15 cellular contexts compared by ENCODE assay signal in genomic region chr12:6987956-6988573, GRCh38. TPM values are rescaled to one million over a fixed set of nuclear protein-coding genes. Genes with fewer than 3 reads are reported as not detected.
DNase-seq lines count a peak whose midpoint lies in the region; ATAC-seq, FAIRE-seq and TF ChIP-seq lines count a peak whose summit lies in the region.
"Had no signal": no experiment of that assay in that cellular context is flagged by ENCODE, and none has a peak within 500 bp of the region (broad histone marks: within the 10 kb centered on the region; RNA-seq: fewer than 3 reads in every experiment).

No MANE protein-coding gene starts in this region.

- no peaks in the 10 kb centered on the region for H3K9me3 ChIP-seq in OCI-LY7 (ENCODE audit: low read length)
- H3K9me3 ChIP-seq: ovary had no signal

- DNase-seq in OCI-LY7 (ENCODE audit: low spot score) (no peak), NAMALWA (ENCODE audit: low spot score) (no peak)
- DNase-seq: effector memory CD4-positive, alpha-beta T cell; ovary; SHP77 treated with DMSO at 0.1 percent for 48 hours had no signal

- no peak overlapping the region for H3K4me2 ChIP-seq in OCI-LY7 (ENCODE audit: low read length)

- BruUV-seq in OCI-LY7 (replicated peaks; lab: Mats Ljungman, UMichigan), result TSS peak; percentile 35

- FAIRE-seq in islet of Langerhans (lab: Jason Lieb, UNC), result peak; percentile 90
- FAIRE-seq: D721Med, GM18507 had no signal

- no peaks in the 10 kb centered on the region for H3K27me3 ChIP-seq in rectal smooth muscle tissue (ENCODE audit: control insufficient read depth, insufficient read depth, low read length)
- H3K27me3 ChIP-seq: cardiac muscle cell, ovary had no signal

- H3K27ac ChIP-seq in C4-2B (peak overlapping the region; percentile 96), OCI-LY7 (ENCODE audit: low read depth, low read length, poor library complexity, severe bottlenecking) (no peak overlapping the region), rectal smooth muscle tissue (ENCODE audit: low read depth, low read length) (peak overlapping the region; percentile 86)
- H3K27ac ChIP-seq: cardiac muscle cell, ovary had no signal

- CTCF ChIA-PET in OCI-LY7 (lab: Charles Lee; ENCODE audit: unreplicated experiment), result no interaction called here

- TF ChIP-seq CTCF in C4-2B (conservative IDR thresholded peaks at IDR 0.05), result no peak
- no peak for TF ChIP-seq CTCF in OCI-LY7 (conservative IDR thresholded peaks at IDR 0.05; ENCODE audit: low read length)

- intact Hi-C loops in OCI-LY7 (cut with micrococcal nuclease; ENCODE audit: unreplicated experiment), result no loop called here

- H3K4me3 ChIP-seq in OCI-LY7 (ENCODE audit: low read depth, low read length, poor library complexity, severe bottlenecking) (no peak overlapping the region), rectal smooth muscle tissue (ENCODE audit: low read length) (no peak overlapping the region)
- H3K4me3 ChIP-seq: cardiac muscle cell, ovary had no signal

- H3K4me1 ChIP-seq in OCI-LY7 (ENCODE audit: insufficient read depth, low read length, poor library complexity, severe bottlenecking) (no peaks in the 10 kb centered on the region), rectal smooth muscle tissue (ENCODE audit: control insufficient read depth, insufficient read depth, low read length) (peaks cover 10% of the 10 kb centered on the region)

- H3K9ac ChIP-seq in rectal smooth muscle tissue (ENCODE audit: low read length), result no peak overlapping the region

- ATAC-seq in HG03175 (IDR thresholded peaks at IDR 0.05; ENCODE audit: unreplicated experiment), result no peak
- ATAC-seq in HG03442 (IDR thresholded peaks at IDR 0.05; ENCODE audit: unreplicated experiment), result no peak
- no peak for ATAC-seq in HG02840 (IDR thresholded peaks at IDR 0.05; ENCODE audit: low FRiP score, unreplicated experiment)
- ATAC-seq: activated naive CD4-positive, alpha-beta T cell treated with anti-CD3 and anti-CD28 coated beads, Interleukin-2, amount 50 U/mL, for 72 hours had no signal

- peaks cover 79% of the 10 kb centered on the region for H3K36me3 ChIP-seq in OCI-LY7 (ENCODE audit: insufficient read depth, low read length)
- H3K36me3 ChIP-seq in rectal smooth muscle tissue (ENCODE audit: control insufficient read depth, insufficient read depth, low read length), result no peaks in the 10 kb centered on the region
- H3K36me3 ChIP-seq: ovary had no signal

- H3K9me2 ChIP-seq in OCI-LY7 (ENCODE audit: insufficient read depth, low read length), result no peaks in the 10 kb centered on the region

- POLR2A ChIA-PET in OCI-LY7 (lab: Charles Lee), result no interaction called here

- H4K20me1 ChIP-seq in OCI-LY7 (ENCODE audit: insufficient read depth, low read length), result no peaks in the 10 kb centered on the region

- H3K79me2 ChIP-seq in OCI-LY7 (ENCODE audit: insufficient read depth, low read depth, low read length), result no peaks in the 10 kb centered on the region

- no peak overlapping the region for H2AFZ ChIP-seq in OCI-LY7 (ENCODE audit: low read length)

RNA-seq across cellular contexts. Expression of gene EMG1, which starts 17.4 kb away (rescaled TPM):
- total RNA-seq in OCI-LY7 (2014; rRNA removed; shearing (Covaris generic)), result 60.4 and 61.7 TPM in 2 replicates
- 82.7 and 99.0 TPM in 2 replicates for total RNA-seq in OCI-LY7 (2022)

RNA-seq across cellular contexts. Expression of gene PHB2, which starts 17.6 kb away (rescaled TPM):
- 330 and 358 TPM in 2 replicates for total RNA-seq in OCI-LY7 (2014; rRNA removed; shearing (Covaris generic))
- total RNA-seq in OCI-LY7 (2022), result 379 and 412 TPM in 2 replicates

RNA-seq across cellular contexts. Expression of gene LPCAT3, which starts 30.2 kb away (rescaled TPM):
- 11.6 and 17.4 TPM in 2 replicates for total RNA-seq in OCI-LY7 (2014; rRNA removed; shearing (Covaris generic))
- total RNA-seq in OCI-LY7 (2022), result 29.7 TPM in 2 replicates

RNA-seq across cellular contexts. Expression of gene PTPN6, which starts 36.9 kb away (rescaled TPM):
- 37.1 and 42.9 TPM in 2 replicates for total RNA-seq in OCI-LY7 (2014; rRNA removed; shearing (Covaris generic))
- 110 and 116 TPM in 2 replicates for total RNA-seq in OCI-LY7 (2022)

RNA-seq across cellular contexts. Expression of gene C12orf57, which starts 44.2 kb away (rescaled TPM):
- total RNA-seq in OCI-LY7 (2014; rRNA removed; shearing (Covaris generic)), result 315 and 319 TPM in 2 replicates
- 126 and 130 TPM in 2 replicates for total RNA-seq in OCI-LY7 (2022)
